In the genomic region with DNA sequence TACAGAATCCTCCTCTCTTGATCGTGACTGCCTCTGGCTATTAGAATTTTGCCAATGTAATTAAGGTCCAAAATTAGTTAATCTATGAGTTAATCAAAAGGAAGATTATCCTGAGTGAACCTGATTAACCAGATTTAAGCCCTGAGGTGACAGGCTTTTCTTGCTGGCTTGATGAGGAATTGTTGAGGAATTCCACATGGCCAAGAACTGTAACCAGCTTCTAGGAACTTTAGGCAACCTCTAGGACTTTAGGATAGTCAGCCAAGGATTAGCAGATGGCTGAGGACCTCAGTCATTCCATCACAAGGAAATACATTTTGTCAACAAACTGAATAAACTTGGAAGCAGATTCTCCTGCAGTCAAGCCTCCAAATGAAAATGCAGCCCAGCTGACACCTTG, we compare ENCODE assay signal across 15 cellular contexts.
"Had no signal": no experiment of that assay in that cellular context is flagged by ENCODE, and none has a peak within 500 bp of the region (broad histone marks: within the 10 kb centered on the region; RNA-seq: fewer than 3 reads in every experiment).

No MANE protein-coding gene starts in this region.

- DNase-seq: activated CD4-positive, alpha-beta T cell treated with anti-CD3 and anti-CD28 coated beads, Interleukin-2, amount 50 U/mL, for 4 hours; activated gamma-delta T cell; dorsolateral prefrontal cortex; erythroblast; gastrocnemius medialis; head of caudate nucleus; mesenchymal stem cell; naive thymus-derived CD4-positive, alpha-beta T cell; psoas muscle; right lobe of liver; stimulated activated CD4-positive, alpha-beta T cell treated with anti-CD3 and anti-CD28 coated beads, Interleukin-4, amount 100 ng/mL, for 24 hours; stimulated activated naive B cell treated with anti-CD40 and anti-IgM and Interleukin-4, amounts not matched to agents 10 μg/mL and 1 μg/mL and 100 μg/mL, for 72 hours; T-helper 2 cell had no signal

- H3K36me3 ChIP-seq: cardiac muscle cell, gastrocnemius medialis, right lobe of liver had no signal

- ATAC-seq: gastrocnemius medialis; naive thymus-derived CD4-positive, alpha-beta T cell; psoas muscle; right lobe of liver; stimulated activated naive B cell treated with anti-CD40 and anti-IgM and Interleukin-4, amounts not matched to agents 10 μg/mL and 1 μg/mL and 100 μg/mL, for 72 hours had no signal

- H3K27me3 ChIP-seq: cardiac muscle cell, dorsolateral prefrontal cortex, gastrocnemius medialis, right lobe of liver had no signal

- H3K9me3 ChIP-seq: gastrocnemius medialis, psoas muscle, right lobe of liver had no signal

- H3K4me3 ChIP-seq: cardiac muscle cell, dorsolateral prefrontal cortex, gastrocnemius medialis, psoas muscle, right lobe of liver, smooth muscle cell had no signal

- H3K4me1 ChIP-seq: gastrocnemius medialis, psoas muscle, right lobe of liver had no signal

- H3K27ac ChIP-seq: cardiac muscle cell, dorsolateral prefrontal cortex, gastrocnemius medialis, psoas muscle, right lobe of liver had no signal
